ENCODE assay signal across 25 cellular contexts in genomic region chr16:12417830-12418229, GRCh38.
"Had no signal": no experiment of that assay in that cellular context is flagged by ENCODE, and none has a peak within 500 bp of the region (broad histone marks: within the 10 kb centered on the region; RNA-seq: fewer than 3 reads in every experiment).

No MANE protein-coding gene starts in this region.

- H3K27ac Mint-ChIP-seq: activated CD4-positive, alpha-beta T cell treated with anti-CD3 and anti-CD28 coated beads for 36 hours; dendritic cell treated with granulocyte-macrophage colony-stimulating factor and Interleukin-4, amounts not matched to agents 40 ng/mL and 50 ng/mL, for 4 days; natural killer cell treated with Interleukin-12 subunit alpha and Interleukin-12 subunit beta and Interleukin-15 and Interleukin-18, amount 100 ng/mL, for 72 hours had no signal

- H3K27me3 Mint-ChIP-seq: activated CD4-positive, alpha-beta T cell treated with anti-CD3 and anti-CD28 coated beads for 36 hours; central memory CD8-positive, alpha-beta T cell; dendritic cell treated with granulocyte-macrophage colony-stimulating factor and Interleukin-4, amounts not matched to agents 40 ng/mL and 50 ng/mL, for 4 days; natural killer cell treated with Interleukin-12 subunit alpha and Interleukin-12 subunit beta and Interleukin-15 and Interleukin-18, amount 100 ng/mL, for 72 hours had no signal

- H3K9me3 Mint-ChIP-seq: central memory CD8-positive, alpha-beta T cell; dendritic cell treated with granulocyte-macrophage colony-stimulating factor and Interleukin-4, amounts not matched to agents 40 ng/mL and 50 ng/mL, for 4 days; natural killer cell treated with Interleukin-12 subunit alpha and Interleukin-12 subunit beta and Interleukin-15 and Interleukin-18, amount 100 ng/mL, for 72 hours had no signal

- H3K27ac ChIP-seq: breast epithelium, gastroesophageal sphincter, neutrophil, ovary, prostate gland, testis, transverse colon had no signal

- ATAC-seq: activated CD4-positive, alpha-beta T cell treated with anti-CD3 and anti-CD28 coated beads for 36 hours; activated naive CD4-positive, alpha-beta T cell treated with anti-CD3 and anti-CD28 coated beads, Interleukin-2, amount 50 U/mL, for 72 hours; activated T-cell treated with anti-CD3 and anti-CD28 coated beads, Interleukin-2, amount 50 U/mL, for 72 hours; gastroesophageal sphincter; left cardiac atrium; left ventricle myocardium superior; mucosa of descending colon; natural killer cell treated with Interleukin-12 subunit alpha and Interleukin-12 subunit beta and Interleukin-15 and Interleukin-18, amount 100 ng/mL, for 72 hours; stimulated activated naive CD8-positive, alpha-beta T cell treated with anti-CD3 and anti-CD28 coated beads, Interleukin-15, Interleukin-2, amounts not matched to agents 100 U/mL and 50 U/mL, for 24 hours had no signal

- DNase-seq: activated CD4-positive, alpha-beta T cell treated with anti-CD3 and anti-CD28 coated beads for 36 hours; activated CD4-positive, CD25-positive, alpha-beta regulatory T cell; activated naive CD4-positive, alpha-beta T cell; activated T-cell treated with anti-CD3 and anti-CD28 coated beads for 4 hours; activated T-cell treated with anti-CD3 and anti-CD28 coated beads, Interleukin-2, amount 50 U/mL, for 72 hours; effector CD4-positive, alpha-beta T cell; head of caudate nucleus; hippocampal formation; left cardiac atrium; left ventricle myocardium superior; mucosa of descending colon; ovary; stimulated activated naive CD8-positive, alpha-beta T cell treated with anti-CD3 and anti-CD28 coated beads, Interleukin-15, Interleukin-2, amounts not matched to agents 100 U/mL and 50 U/mL, for 24 hours; T-helper 1 cell; testis; transverse colon had no signal

- FAIRE-seq: keratinocyte had no signal

- H3K36me3 ChIP-seq: breast epithelium, gastroesophageal sphincter, neutrophil, ovary, prostate gland, transverse colon had no signal

- H3K4me1 ChIP-seq: breast epithelium, gastroesophageal sphincter, prostate gland, testis, transverse colon had no signal

- H3K27me3 ChIP-seq: breast epithelium, gastroesophageal sphincter, neutrophil, ovary, testis, transverse colon had no signal

- H3K9me3 ChIP-seq: breast epithelium, gastroesophageal sphincter, mucosa of descending colon, neutrophil, ovary, prostate gland, testis, transverse colon had no signal

- H3K4me3 Mint-ChIP-seq: activated CD4-positive, alpha-beta T cell treated with anti-CD3 and anti-CD28 coated beads for 36 hours; activated T-cell treated with anti-CD3 and anti-CD28 coated beads, Interleukin-2, amount 50 U/mL, for 72 hours; central memory CD8-positive, alpha-beta T cell; dendritic cell treated with granulocyte-macrophage colony-stimulating factor and Interleukin-4, amounts not matched to agents 40 ng/mL and 50 ng/mL, for 4 days; natural killer cell treated with Interleukin-12 subunit alpha and Interleukin-12 subunit beta and Interleukin-15 and Interleukin-18, amount 100 ng/mL, for 72 hours had no signal

- H3K4me3 ChIP-seq: breast epithelium, gastroesophageal sphincter, mucosa of descending colon, ovary, prostate gland, testis, transverse colon had no signal

- H3K36me3 Mint-ChIP-seq: natural killer cell treated with Interleukin-12 subunit alpha and Interleukin-12 subunit beta and Interleukin-15 and Interleukin-18, amount 100 ng/mL, for 72 hours had no signal
